In genomic region chr21:41567901-41568510, GRCh38 we compare ENCODE assay signal across 30 cellular contexts.
"Had no signal": no experiment of that assay in that cellular context is flagged by ENCODE, and none has a peak within 500 bp of the region (broad histone marks: within the 10 kb centered on the region; RNA-seq: fewer than 3 reads in every experiment).

No MANE protein-coding gene starts in this region.

- ATAC-seq: activated CD4-positive, alpha-beta T cell treated with anti-CD3 and anti-CD28 coated beads for 36 hours; activated CD4-positive, CD25-positive, alpha-beta regulatory T cell treated with anti-CD3 and anti-CD28 coated beads, Interleukin-2, amount 50 U/mL, for 24 hours; activated CD8-positive, alpha-beta T cell treated with anti-CD3 and anti-CD28 coated beads, Interleukin-2, amount 10 ng/mL, durations not matched to agents 7 days and 5 days; PC-3; Right ventricle myocardium inferior; SK-N-SH treated with all-trans-retinoic acid at 6 μM for 48 hours; T-cell had no signal

- H3K36me3 ChIP-seq: ascending aorta, Peyer's patch had no signal

- H3K27me3 ChIP-seq: ascending aorta, Peyer's patch had no signal

- H3K4me3 ChIP-seq: ascending aorta, Peyer's patch had no signal

- DNase-seq: activated CD4-positive, alpha-beta T cell treated with anti-CD3 and anti-CD28 coated beads for 36 hours; activated CD4-positive, alpha-beta T cell treated with anti-CD3 and anti-CD28 coated beads, Interleukin-2, amount 10 ng/mL, durations not matched to agents 7 days and 5 days; activated CD4-positive, alpha-beta T cell treated with anti-CD3 and anti-CD28 coated beads, Interleukin-2, amount 50 U/mL, for 48 hours; activated CD8-positive, alpha-beta T cell treated with anti-CD3 and anti-CD28 coated beads, Interleukin-2, amount 10 ng/mL, durations not matched to agents 7 days and 5 days; activated gamma-delta T cell; activated naive CD4-positive, alpha-beta T cell treated with Interleukin-2 at 50 U/mL for 16 hours; activated naive CD8-positive, alpha-beta T cell treated with anti-CD3 and anti-CD28 coated beads, Interleukin-2, amount 10 ng/mL, durations not matched to agents 7 days and 5 days; activated T-cell treated with anti-CD3 and anti-CD28 coated beads, Interleukin-2, amount 50 U/mL, for 24 hours; amygdala; NCI-H1105; NCI-H1436; NCI-H1694 treated with DMSO at 0.1 percent for 48 hours; NCI-H2029; NCI-H345; NCI-H524 treated with DMSO at 0.1 percent for 48 hours; NCI-H748 treated with DMSO at 0.1 percent for 48 hours; NK-92 treated with Interleukin-12 subunit alpha and Interleukin-12 subunit beta, amount 100 ng/mL, for 24 hours; PC-3; Peyer's patch; SIG-M5; T-cell; T1000 had no signal

- H3K27ac ChIP-seq: ascending aorta, KMS-11, RWPE1 had no signal

- H3K4me2 ChIP-seq: KMS-11 had no signal

- H3K4me1 ChIP-seq: ascending aorta had no signal

- H3K27ac Mint-ChIP-seq: activated CD4-positive, alpha-beta T cell treated with anti-CD3 and anti-CD28 coated beads for 36 hours; activated CD4-positive, alpha-beta T cell treated with anti-CD3 and anti-CD28 coated beads, Interleukin-2, amount 10 ng/mL, durations not matched to agents 7 days and 5 days; activated CD8-positive, alpha-beta T cell treated with anti-CD3 and anti-CD28 coated beads, Interleukin-2, amount 10 ng/mL, durations not matched to agents 7 days and 5 days; activated naive CD4-positive, alpha-beta T cell treated with anti-CD3 and anti-CD28 coated beads, Interleukin-2, amount 50 U/mL, for 24 hours; activated naive CD8-positive, alpha-beta T cell treated with anti-CD3 and anti-CD28 coated beads, Interleukin-2, amount 10 ng/mL, durations not matched to agents 7 days and 5 days; activated T-cell treated with anti-CD3 and anti-CD28 coated beads, Interleukin-2, amount 50 U/mL, for 24 hours; activated T-helper 2 cell treated with anti-CD3 and anti-CD28 coated beads, Interferon-gamma antibody, Interleukin-2, Interleukin-4, amounts not matched to agents 10 μg/mL and 5 μg/mL and 100 μg/mL, durations not matched to agents 14 hours and 24 hours and 36 hours had no signal

- H3K4me3 Mint-ChIP-seq: activated CD4-positive, alpha-beta T cell treated with anti-CD3 and anti-CD28 coated beads for 36 hours; activated CD4-positive, alpha-beta T cell treated with anti-CD3 and anti-CD28 coated beads, Interleukin-2, amount 10 ng/mL, durations not matched to agents 7 days and 5 days; activated CD8-positive, alpha-beta T cell treated with anti-CD3 and anti-CD28 coated beads, Interleukin-2, amount 10 ng/mL, durations not matched to agents 7 days and 5 days; activated naive CD4-positive, alpha-beta T cell treated with anti-CD3 and anti-CD28 coated beads, Interleukin-2, amount 50 U/mL, for 24 hours; activated naive CD8-positive, alpha-beta T cell treated with anti-CD3 and anti-CD28 coated beads, Interleukin-2, amount 10 ng/mL, durations not matched to agents 7 days and 5 days; activated T-cell treated with anti-CD3 and anti-CD28 coated beads, Interleukin-2, amount 50 U/mL, for 24 hours; T-cell had no signal

- H3K9me3 Mint-ChIP-seq: activated T-helper 2 cell treated with anti-CD3 and anti-CD28 coated beads, Interferon-gamma antibody, Interleukin-2, Interleukin-4, amounts not matched to agents 10 μg/mL and 5 μg/mL and 100 μg/mL, durations not matched to agents 14 hours and 24 hours and 36 hours had no signal

- H3K9ac ChIP-seq: KMS-11 had no signal

- H3K36me3 Mint-ChIP-seq: activated naive CD8-positive, alpha-beta T cell treated with anti-CD3 and anti-CD28 coated beads, Interleukin-2, amount 10 ng/mL, durations not matched to agents 7 days and 5 days; T-cell had no signal
